Comparison of ENCODE assay signal across 36 cellular contexts in genomic region chr1:63599799-63600198, GRCh38.
"Had no signal": no experiment of that assay in that cellular context is flagged by ENCODE, and none has a peak within 500 bp of the region (broad histone marks: within the 10 kb centered on the region; RNA-seq: fewer than 3 reads in every experiment).

No MANE protein-coding gene starts in this region.

- H3K27me3 ChIP-seq: body of pancreas, breast epithelium had no signal

- H3K4me3 Mint-ChIP-seq: activated B cell treated with CpG ODN at 0.5 μM for 24 hours; activated CD4-positive, alpha-beta memory T cell treated with anti-CD3 and anti-CD28 coated beads for 36 hours; activated naive CD4-positive, alpha-beta T cell treated with anti-CD3 and anti-CD28 coated beads, Interleukin-2, amount 50 U/mL, for 24 hours; activated naive CD8-positive, alpha-beta T cell treated with anti-CD3 and anti-CD28 coated beads, Interleukin-2, amount 10 ng/mL, durations not matched to agents 7 days and 5 days; activated T-cell treated with anti-CD3 and anti-CD28 coated beads, Interleukin-2, amount 50 U/mL, for 72 hours had no signal

- H3K27me3 Mint-ChIP-seq: activated B cell treated with CpG ODN at 0.5 μM for 24 hours; activated CD4-positive, alpha-beta memory T cell treated with anti-CD3 and anti-CD28 coated beads for 36 hours; activated naive CD4-positive, alpha-beta T cell treated with anti-CD3 and anti-CD28 coated beads, Interleukin-2, amount 50 U/mL, for 24 hours; activated naive CD8-positive, alpha-beta T cell treated with anti-CD3 and anti-CD28 coated beads, Interleukin-2, amount 10 ng/mL, durations not matched to agents 7 days and 5 days had no signal

- ATAC-seq: activated T-cell treated with anti-CD3 and anti-CD28 coated beads, Interleukin-2, amount 50 U/mL, for 72 hours; body of pancreas; Right ventricle myocardium inferior; SK-N-SH treated with all-trans-retinoic acid at 6 μM for 48 hours had no signal

- H3K4me1 ChIP-seq: breast epithelium had no signal

- H3K9me3 Mint-ChIP-seq: activated B cell treated with CpG ODN at 0.5 μM for 24 hours; activated CD4-positive, alpha-beta memory T cell treated with anti-CD3 and anti-CD28 coated beads for 36 hours; activated naive CD4-positive, alpha-beta T cell treated with anti-CD3 and anti-CD28 coated beads, Interleukin-2, amount 50 U/mL, for 24 hours; activated naive CD8-positive, alpha-beta T cell treated with anti-CD3 and anti-CD28 coated beads, Interleukin-2, amount 10 ng/mL, durations not matched to agents 7 days and 5 days; activated T-cell treated with anti-CD3 and anti-CD28 coated beads, Interleukin-2, amount 50 U/mL, for 72 hours; activated T-helper 2 cell treated with anti-CD3 and anti-CD28 coated beads, Interferon-gamma antibody, Interleukin-2, Interleukin-4, amounts not matched to agents 10 μg/mL and 5 μg/mL and 100 μg/mL, durations not matched to agents 14 hours and 24 hours and 36 hours had no signal

- DNase-seq: activated B cell treated with CpG ODN at 0.5 μM for 24 hours; activated CD4-positive, alpha-beta memory T cell treated with anti-CD3 and anti-CD28 coated beads for 36 hours; activated CD4-positive, alpha-beta T cell treated with anti-CD3 and anti-CD28 coated beads for 4 hours; activated CD4-positive, alpha-beta T cell treated with anti-CD3 and anti-CD28 coated beads, Interleukin-2, amount 50 U/mL, for 1 hour; activated CD4-positive, CD25-positive, alpha-beta regulatory T cell treated with anti-CD3 and anti-CD28 coated beads, Interleukin-2, amount 50 U/mL, for 72 hours; activated gamma-delta T cell; activated naive CD4-positive, alpha-beta T cell treated with Interleukin-2 at 50 U/mL for 16 hours; activated naive CD8-positive, alpha-beta T cell treated with anti-CD3 and anti-CD28 coated beads, Interleukin-2, amount 10 ng/mL, durations not matched to agents 7 days and 5 days; activated T-cell treated with anti-CD3 and anti-CD28 coated beads, Interleukin-2, amount 50 U/mL, for 1 hour; activated T-cell treated with anti-CD3 and anti-CD28 coated beads, Interleukin-2, amount 50 U/mL, for 72 hours; body of pancreas; Kasumi-1; KG1; MM.1S; MV-4-11; NCI-H1092; NCI-H1436 treated with DMSO at 0.1 percent for 48 hours; NCI-H1694 treated with DMSO at 0.1 percent for 48 hours; NCI-H2029 treated with DMSO at 0.1 percent for 48 hours; NCI-H2107; NCI-H2171; NCI-H510A; NCI-H526; NCI-H748 treated with DMSO at 0.1 percent for 48 hours; NK-92 treated with Interleukin-12 subunit alpha and Interleukin-12 subunit beta, amount 100 ng/mL, for 24 hours; SIG-M5; T-helper 1 cell; T-helper 2 cell; T-helper 9 cell had no signal

- H3K27ac ChIP-seq: body of pancreas, breast epithelium, RWPE1, VCaP had no signal

- H3K27ac Mint-ChIP-seq: activated B cell treated with CpG ODN at 0.5 μM for 24 hours; activated CD4-positive, alpha-beta memory T cell treated with anti-CD3 and anti-CD28 coated beads for 36 hours; activated naive CD4-positive, alpha-beta T cell treated with anti-CD3 and anti-CD28 coated beads, Interleukin-2, amount 50 U/mL, for 24 hours; activated naive CD8-positive, alpha-beta T cell treated with anti-CD3 and anti-CD28 coated beads, Interleukin-2, amount 10 ng/mL, durations not matched to agents 7 days and 5 days; activated T-cell treated with anti-CD3 and anti-CD28 coated beads, Interleukin-2, amount 50 U/mL, for 72 hours; activated T-helper 2 cell treated with anti-CD3 and anti-CD28 coated beads, Interferon-gamma antibody, Interleukin-2, Interleukin-4, amounts not matched to agents 10 μg/mL and 5 μg/mL and 100 μg/mL, durations not matched to agents 14 hours and 24 hours and 36 hours had no signal

- H3K4me3 ChIP-seq: body of pancreas, breast epithelium had no signal

- H3K9me3 ChIP-seq: body of pancreas, breast epithelium had no signal

- H3K36me3 ChIP-seq: breast epithelium had no signal

- H3K36me3 Mint-ChIP-seq: activated naive CD4-positive, alpha-beta T cell treated with anti-CD3 and anti-CD28 coated beads, Interleukin-2, amount 50 U/mL, for 24 hours had no signal
